ENCODE assay signal across 8 cellular contexts in genomic region chr1:185317034-185317885, GRCh38. TPM values are rescaled to one million over a fixed set of nuclear protein-coding genes. Genes with fewer than 3 reads are reported as not detected.
DNase-seq lines count a peak whose midpoint lies in the region; ATAC-seq and TF ChIP-seq lines count a peak whose summit lies in the region.

Gene IVNS1ABP (minus strand): TSS chr1:185317243. CDS start chr1:185309493, 7,750 bp downstream.

- peak; percentile 11 for TF ChIP-seq CTCF in kidney epithelial cell (IDR thresholded peaks at IDR 0.05; ENCODE audit: insufficient read depth, low read length, poor library complexity, severe bottlenecking)

- no peaks in the 10 kb centered on the region for H3K36me3 ChIP-seq in kidney epithelial cell (ENCODE audit: control insufficient read depth, insufficient read depth, low read length)

- no peaks in the 10 kb centered on the region for H3K27me3 ChIP-seq in kidney epithelial cell (ENCODE audit: control insufficient read depth, insufficient read depth, low read length)

- DNase-seq in Ammon's horn (ENCODE audit: low spot score) (peak; percentile 99), NCI-H460 (ENCODE audit: extremely low read depth, low read depth) (peak; percentile 96), cerebellum (ENCODE audit: low spot score) (peak; percentile 97), kidney epithelial cell (ENCODE audit: low read depth) (peak; percentile 72)
- peak; percentile 93 for DNase-seq in activated CD4-positive, alpha-beta T cell treated with anti-CD3 and anti-CD28 coated beads for 1 hour
- DNase-seq in stimulated activated CD4-positive, alpha-beta T cell treated with anti-CD3 and anti-CD28 coated beads, Interleukin-15, amount 100 ng/mL, for 48 hours (ENCODE audit: low read depth in 2 of 2) = peak; percentile 89 to 91

- TF ChIP-seq POLR2A in GM19099 (IDR thresholded peaks at IDR 0.05; ENCODE audit: extremely low read depth, insufficient read length, low read depth) = peak; percentile 98

- peak; percentile 78 for ATAC-seq in HG03432 (IDR thresholded peaks at IDR 0.05; ENCODE audit: unreplicated experiment)

- H3K4me3 ChIP-seq in kidney epithelial cell (ENCODE audit: low read depth, low read length) = peak within 1 kb of the TSS; percentile 97

RNA-seq across cellular contexts. Expression of gene IVNS1ABP, which starts in this region (rescaled TPM):
- 56.3 and 59.5 TPM in 2 replicates for total RNA-seq in NCI-H460 (2014; rRNA removed; shearing (Covaris generic))
- 121 and 195 TPM in 2 replicates for polyA plus RNA-seq in NCI-H460 (2014; cell fraction: nucleus; rRNA removed)
- total RNA-seq in cerebellum (191 TPM), kidney epithelial cell (69.3 and 73.8 TPM in 2 replicates)

Comparison
In these comparisons a context has a peak if more than half of its experiments do, and no peak if none do; other contexts are left out.
1. Peak in every context shown above with its lines: DNase-seq, ATAC-seq and H3K4me3 ChIP-seq.